Comparison of ENCODE assay signal across 8 cellular contexts in genomic region chr16:70685061-70685937, GRCh38. TPM values are rescaled to one million over a fixed set of nuclear protein-coding genes. Genes with fewer than 3 reads are reported as not detected.
DNase-seq lines count a peak whose midpoint lies in the region; ATAC-seq, FAIRE-seq and TF ChIP-seq lines count a peak whose summit lies in the region.

No MANE protein-coding gene starts in this region.

- H3K9me3 ChIP-seq in K562 (replicated peaks; ENCODE audit: control insufficient read depth, insufficient read depth, low read depth, low read length) = no peaks in the 10 kb centered on the region
- H3K9me3 ChIP-seq in testis = no peaks in the 10 kb centered on the region

- intact Hi-C loops in activated naive CD4-positive, alpha-beta T cell treated with anti-CD3 and anti-CD28 coated beads for 36 hours (cut with micrococcal nuclease) = loop anchor here (1.0 kb wide), 1 partner anchor 53 kb away; no protein-coding TSS in a partner anchor
- intact Hi-C loops in K562 (cut with micrococcal nuclease) = loop anchor here (5.0 kb wide), 2 partner anchors 52 to 87 kb away; no protein-coding TSS in a partner anchor
- intact Hi-C loops in left colon (cut with DNase I, micrococcal nuclease) = loop anchor here in 1 of 2 donors (10.0 kb wide), 1 partner anchor 60 kb away; no protein-coding TSS in a partner anchor
- intact Hi-C loops in testis (cut with DNase I; ENCODE audit: low total_unique reads) = no loop called here

- no TSS peak for BruUV-seq in K562 (replicated peaks; lab: Mats Ljungman, UMichigan)

- no peaks in the 10 kb centered on the region for H3K9me1 ChIP-seq in K562 (ENCODE audit: control insufficient read depth, insufficient read depth, low read length)

- H3K79me2 ChIP-seq in K562 (ENCODE audit: control insufficient read depth, insufficient read depth, low read length) = peaks cover 49% of the 10 kb centered on the region

- H3K4me3 ChIP-seq in K562 = peak overlapping the region; percentile 86
- peak overlapping the region; percentile 39 to 61 for H3K4me3 ChIP-seq in testis

- 1% methylated on average over 49 of the region's 90 CpGs for WGBS in K562 (ENCODE audit: insufficient coverage, low coverage, missing lambda C conversion rate)
- WGBS in testis, 2 donors = 3 to 16% methylated on average over 11 to 35 of the region's 90 CpGs

- H3K36me3 ChIP-seq in K562 (ENCODE audit: control insufficient read depth, insufficient read depth, low read length) = peaks cover 38% of the 10 kb centered on the region; the same call in 1 of the 3 replicates
- H3K36me3 ChIP-seq in testis (ENCODE audit: low read depth, missing control alignments) = no peaks in the 10 kb centered on the region

- CTCF ChIA-PET in activated naive CD4-positive, alpha-beta T cell treated with anti-CD3 and anti-CD28 coated beads for 36 hours (lab: Charles Lee) = interaction anchor here (0.6 to 9.3 kb wide), 2 partner anchors 85 to 124 kb away, joined by 3 to 70 read pairs; no protein-coding TSS in a partner anchor
- CTCF ChIA-PET in K562 (lab: Yijun Ruan, JAX; ENCODE audit: low intra/inter-chr PET ratio) = no interaction called here

- H3K27ac ChIP-seq in K562 (ENCODE audit: extremely low read depth, low read depth, low read length) (peak overlapping the region; percentile 82), testis (peak overlapping the region in 1 of 2 donors; percentile 45)

- H3K4me1 ChIP-seq in K562 (replicated peaks in 1 of 2; ENCODE audit: control insufficient read depth in 2 of 2, insufficient read depth in 2 of 2, low read length in 2 of 2) = peaks cover 15 to 89% of the 10 kb centered on the region in 2 experiments
- H3K4me1 ChIP-seq in testis = peaks cover 46% of the 10 kb centered on the region

- H3K4me3 Mint-ChIP-seq in activated naive CD4-positive, alpha-beta T cell treated with anti-CD3 and anti-CD28 coated beads for 36 hours = peak overlapping the region; percentile 50

- no peak for TF ChIP-seq RAD21 in K562 (CRISPR knock-in tag; conservative IDR thresholded peaks at IDR 0.05 in 1 of 2, IDR thresholded peaks at IDR 0.05 in 1 of 2)

- H3K9me3 Mint-ChIP-seq in activated naive CD4-positive, alpha-beta T cell treated with anti-CD3 and anti-CD28 coated beads for 36 hours = no peaks in the 10 kb centered on the region

- in situ Hi-C loops in K562 (cut with MboI) = no loop called here

- FAIRE-seq in K562 (lab: Jason Lieb, UNC) = no peak

- peaks cover 2% of the 10 kb centered on the region for H3K4me1 Mint-ChIP-seq in activated naive CD4-positive, alpha-beta T cell treated with anti-CD3 and anti-CD28 coated beads for 36 hours (ENCODE audit: low read depth)

- no peak for TF ChIP-seq EP300 in K562 (IDR thresholded peaks at IDR 0.05; ENCODE audit: low read length)

- peak overlapping the region; percentile 83 to 99 for H3K9ac ChIP-seq in K562 (ENCODE audit: insufficient read depth in 1 of 2, low read depth in 2 of 2, low read length in 2 of 2)

- H3K27me3 Mint-ChIP-seq in activated naive CD4-positive, alpha-beta T cell treated with anti-CD3 and anti-CD28 coated beads for 36 hours (ENCODE audit: low read depth) = peaks cover 5% of the 10 kb centered on the region

- no peak for TF ChIP-seq CTCF in K562 (IDR thresholded peaks at IDR 0.05 in 2 of 3, conservative IDR thresholded peaks at IDR 0.05 in 1 of 3; ENCODE audit: insufficient read depth in 2 of 3, low read depth in 1 of 3, low read length in 3 of 3)
- TF ChIP-seq CTCF in testis (IDR thresholded peaks at IDR 0.05) = no peak

- H3K36me3 Mint-ChIP-seq in activated naive CD4-positive, alpha-beta T cell treated with anti-CD3 and anti-CD28 coated beads for 36 hours (ENCODE audit: low read depth) = no peaks in the 10 kb centered on the region

- H3K27ac Mint-ChIP-seq in activated naive CD4-positive, alpha-beta T cell treated with anti-CD3 and anti-CD28 coated beads for 36 hours = no peak overlapping the region

- peak; percentile 54 for ATAC-seq in K562
- peak; percentile 25 for ATAC-seq in left colon
- ATAC-seq in GM21447 (IDR thresholded peaks at IDR 0.05; ENCODE audit: unreplicated experiment) = no peak

- peaks cover 10% of the 10 kb centered on the region; the same call in 1 of the 2 replicates for H4K20me1 ChIP-seq in K562 (replicated peaks; ENCODE audit: control insufficient read depth, insufficient read depth, low read length)

- peak overlapping the region; percentile 79 for H3K4me2 ChIP-seq in K562 (ENCODE audit: insufficient read depth, low read length)

- no peaks in the 10 kb centered on the region for H3K27me3 ChIP-seq in K562 (ENCODE audit: control insufficient read depth in 2 of 2, insufficient read depth in 2 of 2, low read length in 2 of 2)
- H3K27me3 ChIP-seq in testis = no peaks in the 10 kb centered on the region

- POLR2A ChIA-PET in K562 (lab: Yijun Ruan, JAX) = interaction anchor here (0.6 kb wide), 1 partner anchor 9 kb away, joined by 4 read pairs; no protein-coding TSS in a partner anchor

- TF ChIP-seq POLR2A in K562 (conservative IDR thresholded peaks at IDR 0.05) = no peak
- no peak for TF ChIP-seq POLR2A in testis (IDR thresholded peaks at IDR 0.05)

- no peak for DNase-seq in activated naive CD4-positive, alpha-beta T cell treated with anti-CD3 and anti-CD28 coated beads for 36 hours
- no peak for DNase-seq in activated naive CD4-positive, alpha-beta T cell treated with anti-CD3 and anti-CD28 coated beads, Interleukin-2, amount 50 U/mL, for 16 hours
- DNase-seq in K562 (ENCODE audit: extremely low read depth in 1 of 4, low spot score in 3 of 4) (peak in 3 of 4 experiments; percentile 35 to 52 (median 35)), left colon (no peak), testis (no peak), SKM-1 treated with dmso at 0.1 percent for 144 hours (lab: John Stamatoyannopoulos, UW; ENCODE audit: unreplicated experiment) (no peak)
- DNase-seq in stimulated activated CD4-positive, alpha-beta T cell treated with anti-CD3 and anti-CD28 coated beads, Interleukin-12 subunit alpha, Interleukin-12 subunit beta, amount 100 ng/mL, for 4 hours = no peak

- H2AFZ ChIP-seq in K562 (ENCODE audit: low read depth, low read length) = peak overlapping the region; percentile 59

TF ChIP-seq in K562, 482 proteins besides CTCF, POLR2A, EP300 and RAD21 (continues in another document):
- 0 out of 2 replicates have a peak, but pooled peaks have one; percentile 9 for TF ChIP-seq RB1 (IDR thresholded peaks at IDR 0.05; ENCODE audit: low read depth)
- TF ChIP-seq NFIC (IDR thresholded peaks at IDR 0.05) = no peak
- no peak for TF ChIP-seq ZFPM2 (CRISPR knock-in tag; IDR thresholded peaks at IDR 0.05)
- no peak for TF ChIP-seq RFX1 (IDR thresholded peaks at IDR 0.05)
- TF ChIP-seq CAMTA2 (CRISPR knock-in tag; conservative IDR thresholded peaks at IDR 0.05) = no peak
- TF ChIP-seq RBM34 (IDR thresholded peaks at IDR 0.05; ENCODE audit: borderline replicate concordance, insufficient read depth, low read length) = no peak
- TF ChIP-seq ZBTB17 (CRISPR knock-in tag; IDR thresholded peaks at IDR 0.05) = no peak
- TF ChIP-seq C11orf30 (IDR thresholded peaks at IDR 0.05; ENCODE audit: low read depth) = no peak

RNA-seq across cellular contexts. Expression of gene MTSS2, which starts 0.6 kb away (rescaled TPM):
- total RNA-seq in activated naive CD4-positive, alpha-beta T cell treated with anti-CD3 and anti-CD28 coated beads for 36 hours = 1 to 10 TPM; 2.0 TPM
- 15.0 and 50.2 TPM in 2 replicates for total RNA-seq in K562 (2011; cell fraction: chromatin; rRNA removed; ENCODE audit: low replicate concordance)
- total RNA-seq in K562 (2011; cell fraction: nucleolus; rRNA removed) = 41.7 and 44.2 TPM in 2 replicates
- total RNA-seq in K562 (2011; cell fraction: nucleoplasm; rRNA removed) = 20.2 and 24.3 TPM in 2 replicates
- total RNA-seq in K562 (2014; rRNA removed) (15.4 and 22.4 TPM in 2 replicates), K562 (2014; rRNA removed; fragmentation: Illumina TruSeq; extraction: Trizol) (4.8 and 9.1 TPM in 2 replicates), K562 (2015; rRNA removed; fragmentation: Illumina TruSeq; extraction: Trizol) (20.6 and 24.2 TPM in 2 replicates), K562 (2021) (51.2 and 60.3 TPM in 2 replicates), left colon (10 to 100 TPM; 21.5 to 28.3 TPM), testis (10 to 100 TPM; 25.6 to 28.7 TPM)
- polyA plus RNA-seq in K562 (2011; rRNA removed) (16.9 and 21.5 TPM in 2 replicates), K562 (2014; fragmentation: Illumina TruSeq; extraction: Trizol) (36.2 and 45.7 TPM in 2 replicates), K562 (2014; fragmentation: Nextera tagmentation; extraction: Ambion mirVana) (under 1 TPM; 0.11 to 0.32 TPM), K562 (2014; rRNA removed) (31.1 and 46.9 TPM in 2 replicates), testis (ENCODE audit: insufficient read depth, low read depth, low replicate concordance) (24.6 TPM)
- polyA plus RNA-seq in K562 (2011; cell fraction: cytosol; rRNA removed) = 13.3 and 40.6 TPM in 2 replicates
- 40.9 and 91.6 TPM in 2 replicates for polyA plus RNA-seq in K562 (2011; cell fraction: nucleus; rRNA removed)
- 55.8 and 57.7 TPM in 2 replicates for polyA plus RNA-seq in K562 (2012)
- 6.7 and 12.5 TPM in 2 replicates for polyA minus RNA-seq in K562 (2011; rRNA and poly(A)+ RNA removed)
- 27.2 and 41.8 TPM in 2 replicates for polyA minus RNA-seq in K562 (2011; cell fraction: cytosol; rRNA and poly(A)+ RNA removed)
- polyA minus RNA-seq in K562 (2011; cell fraction: nucleus; rRNA and poly(A)+ RNA removed) = 20.1 and 25.2 TPM in 2 replicates

RNA-seq across cellular contexts. Expression of gene IL34, which starts 38.9 kb away (rescaled TPM):
- total RNA-seq in activated naive CD4-positive, alpha-beta T cell treated with anti-CD3 and anti-CD28 coated beads for 36 hours = not detected
- 0.44 TPM in 1 of 2 replicates, not detected in the other for total RNA-seq in K562 (2011; cell fraction: chromatin; rRNA removed; ENCODE audit: low replicate concordance)
- total RNA-seq in K562 (2011; cell fraction: nucleolus; rRNA removed) = not detected in 2 replicates
- total RNA-seq in K562 (2011; cell fraction: nucleoplasm; rRNA removed) = not detected in 2 replicates
- total RNA-seq in K562 (2014; rRNA removed) (0.20 TPM in 1 of 2 replicates, not detected in the other), K562 (2014; rRNA removed; fragmentation: Illumina TruSeq; extraction: Trizol) (not detected in 2 replicates), K562 (2015; rRNA removed; fragmentation: Illumina TruSeq; extraction: Trizol) (0.18 TPM in 1 of 2 replicates, not detected in the other), K562 (2021) (0.25 TPM in 1 of 2 replicates, not detected in the other), left colon (1 to 10 TPM in 1 of 2 donors, under 1 TPM in 1; 0.89 to 1.5 TPM), testis (10 to 100 TPM in 1 of 2 donors, 1 to 10 TPM in 1; 5.4 to 11.9 TPM)
- polyA plus RNA-seq in K562 (2011; rRNA removed) (0.10 TPM in 1 of 2 replicates, not detected in the other), K562 (2014; fragmentation: Illumina TruSeq; extraction: Trizol) (0.58 TPM in 1 of 2 replicates, not detected in the other), K562 (2014; fragmentation: Nextera tagmentation; extraction: Ambion mirVana) (not detected), K562 (2014; rRNA removed) (0.07 and 0.18 TPM in 2 replicates), testis (ENCODE audit: insufficient read depth, low read depth, low replicate concordance) (7.9 TPM)
- 0.16 and 0.49 TPM in 2 replicates for polyA plus RNA-seq in K562 (2011; cell fraction: cytosol; rRNA removed)
- polyA plus RNA-seq in K562 (2011; cell fraction: nucleus; rRNA removed) = 0.20 and 0.32 TPM in 2 replicates
- 0.39 and 0.44 TPM in 2 replicates for polyA plus RNA-seq in K562 (2012)
- polyA minus RNA-seq in K562 (2011; rRNA and poly(A)+ RNA removed) = not detected in 2 replicates
- not detected in 2 replicates for polyA minus RNA-seq in K562 (2011; cell fraction: cytosol; rRNA and poly(A)+ RNA removed)
- polyA minus RNA-seq in K562 (2011; cell fraction: nucleus; rRNA and poly(A)+ RNA removed) = not detected in 2 replicates

Comparison
In these comparisons a context has a peak if more than half of its experiments do, and no peak if none do; other contexts are left out.
1. DNase-seq: peak in K562 (3 of 4); none in activated naive CD4-positive, alpha-beta T cell treated with anti-CD3 and anti-CD28 coated beads for 36 hours (single experiment), activated naive CD4-positive, alpha-beta T cell treated with anti-CD3 and anti-CD28 coated beads, Interleukin-2, amount 50 U/mL, for 16 hours (single experiment), left colon (0 of 2), testis (single experiment), stimulated activated CD4-positive, alpha-beta T cell treated with anti-CD3 and anti-CD28 coated beads, Interleukin-12 subunit alpha, Interleukin-12 subunit beta, amount 100 ng/mL, for 4 hours (single experiment) and SKM-1 treated with dmso at 0.1 percent for 144 hours (single experiment).